In the genomic region with DNA sequence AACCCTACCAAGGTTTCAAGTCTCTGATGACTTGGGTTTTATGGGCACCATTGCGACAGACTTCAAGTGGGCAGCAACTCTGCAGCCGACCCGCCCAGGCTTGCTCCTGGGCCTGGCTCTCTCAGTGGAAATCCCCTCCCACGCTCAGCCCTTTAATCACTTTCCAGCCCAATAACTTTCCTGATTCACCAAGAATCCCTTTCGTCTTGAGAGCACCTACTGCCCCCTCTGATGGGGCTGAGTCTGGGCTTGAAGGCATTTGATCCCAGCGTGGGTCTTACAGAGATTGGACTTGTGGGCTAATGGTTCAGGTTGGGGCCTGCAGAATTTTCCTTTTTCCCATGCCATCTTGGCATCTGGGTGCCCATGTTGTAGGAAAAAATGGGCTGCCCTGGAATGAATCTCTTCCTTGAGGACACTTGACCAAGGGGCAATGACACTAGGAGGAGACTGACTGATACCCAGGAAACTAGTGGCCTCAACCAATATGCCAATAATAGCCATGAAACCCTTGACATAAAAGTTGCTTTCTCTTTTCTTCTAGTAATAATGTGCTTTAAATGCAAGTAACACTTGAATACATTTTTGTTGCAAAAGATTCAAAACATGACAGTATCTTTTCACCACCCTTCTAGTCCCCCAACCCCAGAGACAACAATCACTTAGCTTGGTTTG, we compare ENCODE assay signal across 1 cellular context.
TF ChIP-seq lines count a peak whose summit lies in the region.

No MANE protein-coding gene starts in this region.

TF ChIP-seq in GM12878, 131 proteins besides CTCF, POLR2A, EP300 and RAD21 (continued from another document and continues in another):
- TF ChIP-seq, protein P1, sequence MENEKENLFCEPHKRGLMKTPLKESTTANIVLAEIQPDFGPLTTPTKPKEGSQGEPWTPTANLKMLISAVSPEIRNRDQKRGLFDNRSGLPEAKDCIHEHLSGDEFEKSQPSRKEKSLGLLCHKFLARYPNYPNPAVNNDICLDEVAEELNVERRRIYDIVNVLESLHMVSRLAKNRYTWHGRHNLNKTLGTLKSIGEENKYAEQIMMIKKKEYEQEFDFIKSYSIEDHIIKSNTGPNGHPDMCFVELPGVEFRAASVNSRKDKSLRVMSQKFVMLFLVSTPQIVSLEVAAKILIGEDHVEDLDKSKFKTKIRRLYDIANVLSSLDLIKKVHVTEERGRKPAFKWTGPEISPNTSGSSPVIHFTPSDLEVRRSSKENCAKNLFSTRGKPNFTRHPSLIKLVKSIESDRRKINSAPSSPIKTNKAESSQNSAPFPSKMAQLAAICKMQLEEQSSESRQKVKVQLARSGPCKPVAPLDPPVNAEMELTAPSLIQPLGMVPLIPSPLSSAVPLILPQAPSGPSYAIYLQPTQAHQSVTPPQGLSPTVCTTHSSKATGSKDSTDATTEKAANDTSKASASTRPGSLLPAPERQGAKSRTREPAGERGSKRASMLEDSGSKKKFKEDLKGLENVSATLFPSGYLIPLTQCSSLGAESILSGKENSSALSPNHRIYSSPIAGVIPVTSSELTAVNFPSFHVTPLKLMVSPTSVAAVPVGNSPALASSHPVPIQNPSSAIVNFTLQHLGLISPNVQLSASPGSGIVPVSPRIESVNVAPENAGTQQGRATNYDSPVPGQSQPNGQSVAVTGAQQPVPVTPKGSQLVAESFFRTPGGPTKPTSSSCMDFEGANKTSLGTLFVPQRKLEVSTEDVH (IDR thresholded peaks at IDR 0.05; ENCODE audit: low read depth, partially characterized antibody): no peak
- TF ChIP-seq CREM (IDR thresholded peaks at IDR 0.05; ENCODE audit: low read depth) (no peak), HDGF (IDR thresholded peaks at IDR 0.05) (no peak), ETV6 (conservative IDR thresholded peaks at IDR 0.05 in 1 of 2, IDR thresholded peaks at IDR 0.05 in 1 of 2; ENCODE audit: borderline replicate concordance in 1 of 2, low read depth in 1 of 2) (no peak), STAT1 (conservative IDR thresholded peaks at IDR 0.05) (no peak), JUNB (IDR thresholded peaks at IDR 0.05) (no peak), MEF2B (IDR thresholded peaks at IDR 0.05; ENCODE audit: partially characterized antibody, poor library complexity, severe bottlenecking) (peak; percentile 57), ZNF384 (IDR thresholded peaks at IDR 0.05; ENCODE audit: borderline replicate concordance, low read depth, low read length) (no peak), PML (IDR thresholded peaks at IDR 0.05; ENCODE audit: low read length) (no peak), RFX5 (IDR thresholded peaks at IDR 0.05; ENCODE audit: low read depth, low read length) (no peak), EGR1 (IDR thresholded peaks at IDR 0.05; ENCODE audit: borderline replicate concordance in 1 of 2, low read depth in 2 of 2, low read length in 2 of 2) (peak in 1 of 2 experiments; percentile 10; a peak in 1 of 3 replicates), SIX5 (IDR thresholded peaks at IDR 0.05; ENCODE audit: low read depth, low read length, severe bottlenecking) (no peak), NFXL1 (IDR thresholded peaks at IDR 0.05; ENCODE audit: borderline replicate concordance) (no peak), HDAC2 (IDR thresholded peaks at IDR 0.05) (no peak), ZZZ3 (IDR thresholded peaks at IDR 0.05; ENCODE audit: control insufficient read depth, insufficient read length, low read depth) (no peak), IRF4 (IDR thresholded peaks at IDR 0.05; ENCODE audit: low read depth, low read length) (no peak), CBFB (IDR thresholded peaks at IDR 0.05; ENCODE audit: low read depth) (no peak), NR2C2 (IDR thresholded peaks at IDR 0.05; ENCODE audit: borderline replicate concordance, control insufficient read depth, insufficient read length, low read depth) (no peak), TCF12 (IDR thresholded peaks at IDR 0.05; ENCODE audit: low read depth, low read length) (no peak), CEBPB (IDR thresholded peaks at IDR 0.05; ENCODE audit: borderline replicate concordance in 1 of 2, low read depth in 2 of 2, low read length in 2 of 2) (no peak), TAF1 (IDR thresholded peaks at IDR 0.05; ENCODE audit: borderline replicate concordance, low read depth, low read length) (no peak), PAX8 (IDR thresholded peaks at IDR 0.05) (no peak), TBL1XR1 (IDR thresholded peaks at IDR 0.05; ENCODE audit: low read depth, low read length) (no peak), FOXM1 (IDR thresholded peaks at IDR 0.05; ENCODE audit: low read depth, low read length) (no peak), IKZF2 (IDR thresholded peaks at IDR 0.05) (peak; percentile 43 to 59; a peak in 2 of 4 replicates), CHD1 (IDR thresholded peaks at IDR 0.05; ENCODE audit: low read depth, low read length) (no peak), ZNF207 (IDR thresholded peaks at IDR 0.05; ENCODE audit: borderline replicate concordance) (no peak), CHD4 (IDR thresholded peaks at IDR 0.05) (no peak), BACH1 (IDR thresholded peaks at IDR 0.05; ENCODE audit: borderline replicate concordance) (no peak), EED (IDR thresholded peaks at IDR 0.05; ENCODE audit: low read depth) (peak; percentile 30; the same call in 1 of the 2 replicates), SUZ12 (IDR thresholded peaks at IDR 0.05; ENCODE audit: unreplicated experiment) (no peak), SMAD1 (IDR thresholded peaks at IDR 0.05; ENCODE audit: low read depth, partially characterized antibody) (no peak), FOS (IDR thresholded peaks at IDR 0.05; ENCODE audit: borderline replicate concordance, extremely low read depth, insufficient read length) (no peak), ZNF622 (IDR thresholded peaks at IDR 0.05) (no peak), ZBED1 (IDR thresholded peaks at IDR 0.05; ENCODE audit: borderline replicate concordance) (no peak)
- TF ChIP-seq, protein P2, sequence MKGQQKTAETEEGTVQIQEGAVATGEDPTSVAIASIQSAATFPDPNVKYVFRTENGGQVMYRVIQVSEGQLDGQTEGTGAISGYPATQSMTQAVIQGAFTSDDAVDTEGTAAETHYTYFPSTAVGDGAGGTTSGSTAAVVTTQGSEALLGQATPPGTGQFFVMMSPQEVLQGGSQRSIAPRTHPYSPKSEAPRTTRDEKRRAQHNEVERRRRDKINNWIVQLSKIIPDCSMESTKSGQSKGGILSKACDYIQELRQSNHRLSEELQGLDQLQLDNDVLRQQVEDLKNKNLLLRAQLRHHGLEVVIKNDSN (IDR thresholded peaks at IDR 0.05; ENCODE audit: borderline replicate concordance, extremely low read length, insufficient read depth, low read depth, low read length): no peak
- TF ChIP-seq, protein P3, sequence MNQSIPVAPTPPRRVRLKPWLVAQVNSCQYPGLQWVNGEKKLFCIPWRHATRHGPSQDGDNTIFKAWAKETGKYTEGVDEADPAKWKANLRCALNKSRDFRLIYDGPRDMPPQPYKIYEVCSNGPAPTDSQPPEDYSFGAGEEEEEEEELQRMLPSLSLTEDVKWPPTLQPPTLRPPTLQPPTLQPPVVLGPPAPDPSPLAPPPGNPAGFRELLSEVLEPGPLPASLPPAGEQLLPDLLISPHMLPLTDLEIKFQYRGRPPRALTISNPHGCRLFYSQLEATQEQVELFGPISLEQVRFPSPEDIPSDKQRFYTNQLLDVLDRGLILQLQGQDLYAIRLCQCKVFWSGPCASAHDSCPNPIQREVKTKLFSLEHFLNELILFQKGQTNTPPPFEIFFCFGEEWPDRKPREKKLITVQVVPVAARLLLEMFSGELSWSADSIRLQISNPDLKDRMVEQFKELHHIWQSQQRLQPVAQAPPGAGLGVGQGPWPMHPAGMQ (IDR thresholded peaks at IDR 0.05; ENCODE audit: borderline replicate concordance): no peak
- TF ChIP-seq, protein P4, sequence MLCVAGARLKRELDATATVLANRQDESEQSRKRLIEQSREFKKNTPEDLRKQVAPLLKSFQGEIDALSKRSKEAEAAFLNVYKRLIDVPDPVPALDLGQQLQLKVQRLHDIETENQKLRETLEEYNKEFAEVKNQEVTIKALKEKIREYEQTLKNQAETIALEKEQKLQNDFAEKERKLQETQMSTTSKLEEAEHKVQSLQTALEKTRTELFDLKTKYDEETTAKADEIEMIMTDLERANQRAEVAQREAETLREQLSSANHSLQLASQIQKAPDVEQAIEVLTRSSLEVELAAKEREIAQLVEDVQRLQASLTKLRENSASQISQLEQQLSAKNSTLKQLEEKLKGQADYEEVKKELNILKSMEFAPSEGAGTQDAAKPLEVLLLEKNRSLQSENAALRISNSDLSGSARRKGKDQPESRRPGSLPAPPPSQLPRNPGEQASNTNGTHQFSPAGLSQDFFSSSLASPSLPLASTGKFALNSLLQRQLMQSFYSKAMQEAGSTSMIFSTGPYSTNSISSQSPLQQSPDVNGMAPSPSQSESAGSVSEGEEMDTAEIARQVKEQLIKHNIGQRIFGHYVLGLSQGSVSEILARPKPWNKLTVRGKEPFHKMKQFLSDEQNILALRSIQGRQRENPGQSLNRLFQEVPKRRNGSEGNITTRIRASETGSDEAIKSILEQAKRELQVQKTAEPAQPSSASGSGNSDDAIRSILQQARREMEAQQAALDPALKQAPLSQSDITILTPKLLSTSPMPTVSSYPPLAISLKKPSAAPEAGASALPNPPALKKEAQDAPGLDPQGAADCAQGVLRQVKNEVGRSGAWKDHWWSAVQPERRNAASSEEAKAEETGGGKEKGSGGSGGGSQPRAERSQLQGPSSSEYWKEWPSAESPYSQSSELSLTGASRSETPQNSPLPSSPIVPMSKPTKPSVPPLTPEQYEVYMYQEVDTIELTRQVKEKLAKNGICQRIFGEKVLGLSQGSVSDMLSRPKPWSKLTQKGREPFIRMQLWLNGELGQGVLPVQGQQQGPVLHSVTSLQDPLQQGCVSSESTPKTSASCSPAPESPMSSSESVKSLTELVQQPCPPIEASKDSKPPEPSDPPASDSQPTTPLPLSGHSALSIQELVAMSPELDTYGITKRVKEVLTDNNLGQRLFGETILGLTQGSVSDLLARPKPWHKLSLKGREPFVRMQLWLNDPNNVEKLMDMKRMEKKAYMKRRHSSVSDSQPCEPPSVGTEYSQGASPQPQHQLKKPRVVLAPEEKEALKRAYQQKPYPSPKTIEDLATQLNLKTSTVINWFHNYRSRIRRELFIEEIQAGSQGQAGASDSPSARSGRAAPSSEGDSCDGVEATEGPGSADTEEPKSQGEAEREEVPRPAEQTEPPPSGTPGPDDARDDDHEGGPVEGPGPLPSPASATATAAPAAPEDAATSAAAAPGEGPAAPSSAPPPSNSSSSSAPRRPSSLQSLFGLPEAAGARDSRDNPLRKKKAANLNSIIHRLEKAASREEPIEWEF (IDR thresholded peaks at IDR 0.05; ENCODE audit: insufficient replicate concordance, low read depth, low read length): no peak
- TF ChIP-seq, protein P5, sequence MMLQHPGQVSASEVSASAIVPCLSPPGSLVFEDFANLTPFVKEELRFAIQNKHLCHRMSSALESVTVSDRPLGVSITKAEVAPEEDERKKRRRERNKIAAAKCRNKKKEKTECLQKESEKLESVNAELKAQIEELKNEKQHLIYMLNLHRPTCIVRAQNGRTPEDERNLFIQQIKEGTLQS (IDR thresholded peaks at IDR 0.05; ENCODE audit: borderline replicate concordance, extremely low read depth, low read depth, low read length): no peak
- TF ChIP-seq, protein P6, sequence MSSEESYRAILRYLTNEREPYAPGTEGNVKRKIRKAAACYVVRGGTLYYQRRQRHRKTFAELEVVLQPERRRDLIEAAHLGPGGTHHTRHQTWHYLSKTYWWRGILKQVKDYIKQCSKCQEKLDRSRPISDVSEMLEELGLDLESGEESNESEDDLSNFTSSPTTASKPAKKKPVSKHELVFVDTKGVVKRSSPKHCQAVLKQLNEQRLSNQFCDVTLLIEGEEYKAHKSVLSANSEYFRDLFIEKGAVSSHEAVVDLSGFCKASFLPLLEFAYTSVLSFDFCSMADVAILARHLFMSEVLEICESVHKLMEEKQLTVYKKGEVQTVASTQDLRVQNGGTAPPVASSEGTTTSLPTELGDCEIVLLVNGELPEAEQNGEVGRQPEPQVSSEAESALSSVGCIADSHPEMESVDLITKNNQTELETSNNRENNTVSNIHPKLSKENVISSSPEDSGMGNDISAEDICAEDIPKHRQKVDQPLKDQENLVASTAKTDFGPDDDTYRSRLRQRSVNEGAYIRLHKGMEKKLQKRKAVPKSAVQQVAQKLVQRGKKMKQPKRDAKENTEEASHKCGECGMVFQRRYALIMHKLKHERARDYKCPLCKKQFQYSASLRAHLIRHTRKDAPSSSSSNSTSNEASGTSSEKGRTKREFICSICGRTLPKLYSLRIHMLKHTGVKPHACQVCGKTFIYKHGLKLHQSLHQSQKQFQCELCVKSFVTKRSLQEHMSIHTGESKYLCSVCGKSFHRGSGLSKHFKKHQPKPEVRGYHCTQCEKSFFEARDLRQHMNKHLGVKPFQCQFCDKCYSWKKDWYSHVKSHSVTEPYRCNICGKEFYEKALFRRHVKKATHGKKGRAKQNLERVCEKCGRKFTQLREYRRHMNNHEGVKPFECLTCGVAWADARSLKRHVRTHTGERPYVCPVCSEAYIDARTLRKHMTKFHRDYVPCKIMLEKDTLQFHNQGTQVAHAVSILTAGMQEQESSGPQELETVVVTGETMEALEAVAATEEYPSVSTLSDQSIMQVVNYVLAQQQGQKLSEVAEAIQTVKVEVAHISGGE (CRISPR knock-in tag; IDR thresholded peaks at IDR 0.05): no peak
- TF ChIP-seq, protein P7, sequence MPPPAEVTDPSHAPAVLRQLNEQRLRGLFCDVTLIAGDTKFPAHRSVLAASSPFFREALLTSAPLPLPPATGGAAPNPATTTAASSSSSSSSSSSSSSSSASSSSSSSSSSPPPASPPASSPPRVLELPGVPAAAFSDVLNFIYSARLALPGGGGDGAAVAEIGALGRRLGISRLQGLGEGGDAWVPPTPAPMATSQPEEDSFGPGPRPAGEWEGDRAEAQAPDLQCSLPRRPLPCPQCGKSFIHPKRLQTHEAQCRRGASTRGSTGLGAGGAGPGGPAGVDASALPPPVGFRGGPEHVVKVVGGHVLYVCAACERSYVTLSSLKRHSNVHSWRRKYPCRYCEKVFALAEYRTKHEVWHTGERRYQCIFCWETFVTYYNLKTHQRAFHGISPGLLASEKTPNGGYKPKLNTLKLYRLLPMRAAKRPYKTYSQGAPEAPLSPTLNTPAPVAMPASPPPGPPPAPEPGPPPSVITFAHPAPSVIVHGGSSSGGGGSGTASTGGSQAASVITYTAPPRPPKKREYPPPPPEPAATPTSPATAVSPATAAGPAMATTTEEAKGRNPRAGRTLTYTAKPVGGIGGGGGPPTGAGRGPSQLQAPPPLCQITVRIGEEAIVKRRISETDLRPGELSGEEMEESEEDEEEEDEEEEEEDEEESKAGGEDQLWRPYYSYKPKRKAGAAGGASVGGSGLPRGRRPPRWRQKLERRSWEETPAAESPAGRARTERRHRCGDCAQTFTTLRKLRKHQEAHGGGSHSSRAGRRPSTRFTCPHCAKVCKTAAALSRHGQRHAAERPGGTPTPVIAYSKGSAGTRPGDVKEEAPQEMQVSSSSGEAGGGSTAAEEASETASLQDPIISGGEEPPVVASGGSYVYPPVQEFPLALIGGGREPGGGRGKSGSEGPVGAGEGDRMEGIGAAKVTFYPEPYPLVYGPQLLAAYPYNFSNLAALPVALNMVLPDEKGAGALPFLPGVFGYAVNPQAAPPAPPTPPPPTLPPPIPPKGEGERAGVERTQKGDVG (CRISPR knock-in tag; IDR thresholded peaks at IDR 0.05): no peak
